In the genomic region with DNA sequence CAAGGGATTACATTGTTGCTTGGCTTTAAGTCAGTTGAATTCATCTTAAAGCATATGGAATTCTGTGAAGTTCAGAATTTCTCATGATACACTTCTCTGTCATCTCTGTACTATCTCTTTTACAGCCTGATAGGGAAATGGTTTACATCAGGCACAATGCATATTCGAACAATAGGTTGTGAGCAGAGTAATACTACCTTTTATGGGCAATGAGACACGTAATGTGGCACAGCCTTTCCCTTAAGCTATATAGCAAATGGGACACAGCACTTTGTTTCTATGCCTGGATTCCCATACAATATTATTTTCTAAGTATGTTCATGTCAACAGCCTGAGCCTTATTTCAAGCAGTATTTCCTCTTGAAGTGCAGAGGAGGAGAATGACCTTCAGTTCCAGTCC, we compare ENCODE assay signal across 14 cellular contexts.
"Had no signal": no experiment of that assay in that cellular context is flagged by ENCODE, and none has a peak within 500 bp of the region (broad histone marks: within the 10 kb centered on the region; RNA-seq: fewer than 3 reads in every experiment).

No MANE protein-coding gene starts in this region.

- H3K9me3 Mint-ChIP-seq: activated CD8-positive, alpha-beta T cell treated with anti-CD3 and anti-CD28 coated beads for 36 hours; neural progenitor cell; T-cell had no signal

- H3K9me3 ChIP-seq: ovary had no signal

- H3K27ac ChIP-seq: neural progenitor cell, ovary, VCaP had no signal

- H3K36me3 ChIP-seq: neural progenitor cell, ovary had no signal

- H3K4me3 Mint-ChIP-seq: activated CD4-positive, alpha-beta T cell treated with anti-CD3 and anti-CD28 coated beads for 36 hours; activated CD8-positive, alpha-beta T cell treated with anti-CD3 and anti-CD28 coated beads for 36 hours; neural progenitor cell; T-cell had no signal

- H3K27me3 Mint-ChIP-seq: activated CD4-positive, alpha-beta T cell treated with anti-CD3 and anti-CD28 coated beads for 36 hours had no signal

- H3K4me1 ChIP-seq: neural progenitor cell had no signal

- H3K36me3 Mint-ChIP-seq: neural progenitor cell, T-cell had no signal

- ATAC-seq: activated CD4-positive, alpha-beta T cell treated with anti-CD3 and anti-CD28 coated beads for 36 hours; activated CD8-positive, alpha-beta T cell treated with anti-CD3 and anti-CD28 coated beads for 36 hours; left ventricle myocardium superior; T-cell had no signal

- H3K4me1 Mint-ChIP-seq: activated CD4-positive, alpha-beta T cell treated with anti-CD3 and anti-CD28 coated beads for 36 hours; neural progenitor cell; T-cell had no signal

- H3K27ac Mint-ChIP-seq: activated CD4-positive, alpha-beta T cell treated with anti-CD3 and anti-CD28 coated beads for 36 hours; activated CD8-positive, alpha-beta T cell treated with anti-CD3 and anti-CD28 coated beads for 36 hours; neural progenitor cell; T-cell had no signal

- DNase-seq: activated CD4-positive, alpha-beta T cell treated with anti-CD3 and anti-CD28 coated beads for 36 hours; activated CD8-positive, alpha-beta memory T cell treated with anti-CD3 and anti-CD28 coated beads, Interleukin-2, amount 50 U/mL, for 48 hours; activated CD8-positive, alpha-beta T cell treated with anti-CD3 and anti-CD28 coated beads for 36 hours; activated naive CD4-positive, alpha-beta T cell; aorta; effector CD8-positive, alpha-beta T cell; head of caudate nucleus; left ventricle myocardium superior; mesenchymal stem cell; ovary; T-cell; trophoblast cell had no signal

- H3K4me3 ChIP-seq: neural progenitor cell, ovary had no signal

- H3K27me3 ChIP-seq: neural progenitor cell, ovary had no signal
